ENCODE assay signal across 1 cellular context in the genomic region with DNA sequence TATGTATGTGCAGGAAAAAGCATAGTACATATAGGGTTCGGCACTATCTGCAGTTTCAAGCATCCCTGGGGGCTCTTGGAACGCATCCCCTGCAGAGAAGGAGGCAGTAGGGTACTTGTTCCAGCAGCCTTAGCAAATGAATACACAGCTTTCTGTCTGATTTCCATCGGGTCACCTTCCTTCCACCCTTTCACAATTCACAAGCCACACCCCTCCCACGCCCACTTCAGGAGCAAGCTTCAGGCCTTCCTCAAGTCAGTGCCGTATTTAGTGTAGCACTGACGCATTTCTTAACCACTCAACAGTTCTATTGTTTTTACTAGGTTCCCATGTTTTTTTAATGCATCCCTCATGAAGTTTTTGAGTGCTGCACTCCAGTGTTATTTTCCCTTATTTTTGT.
A peak's percentile ranks its signal among the peaks of the same experiment; 100 is the strongest.
TF ChIP-seq lines count a peak whose summit lies in the region.

No MANE protein-coding gene starts in this region.

TF ChIP-seq in H1, 55 proteins besides CTCF, POLR2A, EP300 and RAD21 (continued from another document):
- TF ChIP-seq, protein P1, sequence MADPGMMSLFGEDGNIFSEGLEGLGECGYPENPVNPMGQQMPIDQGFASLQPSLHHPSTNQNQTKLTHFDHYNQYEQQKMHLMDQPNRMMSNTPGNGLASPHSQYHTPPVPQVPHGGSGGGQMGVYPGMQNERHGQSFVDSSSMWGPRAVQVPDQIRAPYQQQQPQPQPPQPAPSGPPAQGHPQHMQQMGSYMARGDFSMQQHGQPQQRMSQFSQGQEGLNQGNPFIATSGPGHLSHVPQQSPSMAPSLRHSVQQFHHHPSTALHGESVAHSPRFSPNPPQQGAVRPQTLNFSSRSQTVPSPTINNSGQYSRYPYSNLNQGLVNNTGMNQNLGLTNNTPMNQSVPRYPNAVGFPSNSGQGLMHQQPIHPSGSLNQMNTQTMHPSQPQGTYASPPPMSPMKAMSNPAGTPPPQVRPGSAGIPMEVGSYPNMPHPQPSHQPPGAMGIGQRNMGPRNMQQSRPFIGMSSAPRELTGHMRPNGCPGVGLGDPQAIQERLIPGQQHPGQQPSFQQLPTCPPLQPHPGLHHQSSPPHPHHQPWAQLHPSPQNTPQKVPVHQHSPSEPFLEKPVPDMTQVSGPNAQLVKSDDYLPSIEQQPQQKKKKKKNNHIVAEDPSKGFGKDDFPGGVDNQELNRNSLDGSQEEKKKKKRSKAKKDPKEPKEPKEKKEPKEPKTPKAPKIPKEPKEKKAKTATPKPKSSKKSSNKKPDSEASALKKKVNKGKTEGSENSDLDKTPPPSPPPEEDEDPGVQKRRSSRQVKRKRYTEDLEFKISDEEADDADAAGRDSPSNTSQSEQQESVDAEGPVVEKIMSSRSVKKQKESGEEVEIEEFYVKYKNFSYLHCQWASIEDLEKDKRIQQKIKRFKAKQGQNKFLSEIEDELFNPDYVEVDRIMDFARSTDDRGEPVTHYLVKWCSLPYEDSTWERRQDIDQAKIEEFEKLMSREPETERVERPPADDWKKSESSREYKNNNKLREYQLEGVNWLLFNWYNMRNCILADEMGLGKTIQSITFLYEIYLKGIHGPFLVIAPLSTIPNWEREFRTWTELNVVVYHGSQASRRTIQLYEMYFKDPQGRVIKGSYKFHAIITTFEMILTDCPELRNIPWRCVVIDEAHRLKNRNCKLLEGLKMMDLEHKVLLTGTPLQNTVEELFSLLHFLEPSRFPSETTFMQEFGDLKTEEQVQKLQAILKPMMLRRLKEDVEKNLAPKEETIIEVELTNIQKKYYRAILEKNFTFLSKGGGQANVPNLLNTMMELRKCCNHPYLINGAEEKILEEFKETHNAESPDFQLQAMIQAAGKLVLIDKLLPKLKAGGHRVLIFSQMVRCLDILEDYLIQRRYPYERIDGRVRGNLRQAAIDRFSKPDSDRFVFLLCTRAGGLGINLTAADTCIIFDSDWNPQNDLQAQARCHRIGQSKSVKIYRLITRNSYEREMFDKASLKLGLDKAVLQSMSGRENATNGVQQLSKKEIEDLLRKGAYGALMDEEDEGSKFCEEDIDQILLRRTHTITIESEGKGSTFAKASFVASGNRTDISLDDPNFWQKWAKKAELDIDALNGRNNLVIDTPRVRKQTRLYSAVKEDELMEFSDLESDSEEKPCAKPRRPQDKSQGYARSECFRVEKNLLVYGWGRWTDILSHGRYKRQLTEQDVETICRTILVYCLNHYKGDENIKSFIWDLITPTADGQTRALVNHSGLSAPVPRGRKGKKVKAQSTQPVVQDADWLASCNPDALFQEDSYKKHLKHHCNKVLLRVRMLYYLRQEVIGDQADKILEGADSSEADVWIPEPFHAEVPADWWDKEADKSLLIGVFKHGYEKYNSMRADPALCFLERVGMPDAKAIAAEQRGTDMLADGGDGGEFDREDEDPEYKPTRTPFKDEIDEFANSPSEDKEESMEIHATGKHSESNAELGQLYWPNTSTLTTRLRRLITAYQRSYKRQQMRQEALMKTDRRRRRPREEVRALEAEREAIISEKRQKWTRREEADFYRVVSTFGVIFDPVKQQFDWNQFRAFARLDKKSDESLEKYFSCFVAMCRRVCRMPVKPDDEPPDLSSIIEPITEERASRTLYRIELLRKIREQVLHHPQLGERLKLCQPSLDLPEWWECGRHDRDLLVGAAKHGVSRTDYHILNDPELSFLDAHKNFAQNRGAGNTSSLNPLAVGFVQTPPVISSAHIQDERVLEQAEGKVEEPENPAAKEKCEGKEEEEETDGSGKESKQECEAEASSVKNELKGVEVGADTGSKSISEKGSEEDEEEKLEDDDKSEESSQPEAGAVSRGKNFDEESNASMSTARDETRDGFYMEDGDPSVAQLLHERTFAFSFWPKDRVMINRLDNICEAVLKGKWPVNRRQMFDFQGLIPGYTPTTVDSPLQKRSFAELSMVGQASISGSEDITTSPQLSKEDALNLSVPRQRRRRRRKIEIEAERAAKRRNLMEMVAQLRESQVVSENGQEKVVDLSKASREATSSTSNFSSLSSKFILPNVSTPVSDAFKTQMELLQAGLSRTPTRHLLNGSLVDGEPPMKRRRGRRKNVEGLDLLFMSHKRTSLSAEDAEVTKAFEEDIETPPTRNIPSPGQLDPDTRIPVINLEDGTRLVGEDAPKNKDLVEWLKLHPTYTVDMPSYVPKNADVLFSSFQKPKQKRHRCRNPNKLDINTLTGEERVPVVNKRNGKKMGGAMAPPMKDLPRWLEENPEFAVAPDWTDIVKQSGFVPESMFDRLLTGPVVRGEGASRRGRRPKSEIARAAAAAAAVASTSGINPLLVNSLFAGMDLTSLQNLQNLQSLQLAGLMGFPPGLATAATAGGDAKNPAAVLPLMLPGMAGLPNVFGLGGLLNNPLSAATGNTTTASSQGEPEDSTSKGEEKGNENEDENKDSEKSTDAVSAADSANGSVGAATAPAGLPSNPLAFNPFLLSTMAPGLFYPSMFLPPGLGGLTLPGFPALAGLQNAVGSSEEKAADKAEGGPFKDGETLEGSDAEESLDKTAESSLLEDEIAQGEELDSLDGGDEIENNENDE (IDR thresholded peaks at IDR 0.05; ENCODE audit: insufficient replicate concordance, low read length) = peak; percentile 99
- no peak for TF ChIP-seq NANOG (IDR thresholded peaks at IDR 0.05; ENCODE audit: insufficient read depth, low read depth, low read length, poor library complexity, severe bottlenecking)
- TF ChIP-seq SP4 (IDR thresholded peaks at IDR 0.05; ENCODE audit: low read length) = no peak
- TF ChIP-seq ASH2L (IDR thresholded peaks at IDR 0.05; ENCODE audit: low read length) = no peak
- TF ChIP-seq KDM4A (IDR thresholded peaks at IDR 0.05; ENCODE audit: low read depth, low read length, severe bottlenecking) = no peak
- TF ChIP-seq YY1 (IDR thresholded peaks at IDR 0.05; ENCODE audit: low read depth, low read length) = 0 out of 2 replicates have a peak, but pooled peaks have one; percentile 5
- peak; percentile 67 for TF ChIP-seq CEBPB (IDR thresholded peaks at IDR 0.05; ENCODE audit: low read depth, low read length)
- no peak for TF ChIP-seq BCL11A (IDR thresholded peaks at IDR 0.05; ENCODE audit: low read depth in 2 of 2, low read length in 2 of 2)
- peak; percentile 37; the same call in 1 of the 2 replicates for TF ChIP-seq POLR2AphosphoS5 (IDR thresholded peaks at IDR 0.05; ENCODE audit: low read depth, low read length)
- peak; percentile 56; the same call in 1 of the 2 replicates for TF ChIP-seq MAFK (IDR thresholded peaks at IDR 0.05; ENCODE audit: low read depth, low read length)
- TF ChIP-seq SP1 (IDR thresholded peaks at IDR 0.05; ENCODE audit: low read depth, low read length) = peak; percentile 64; the same call in 1 of the 2 replicates
